8 cellular contexts compared by ENCODE assay signal in genomic region chr10:73785721-73786511, GRCh38. TPM values are rescaled to one million over a fixed set of nuclear protein-coding genes. Genes with fewer than 3 reads are reported as not detected.
DNase-seq lines count a peak whose midpoint lies in the region; ATAC-seq and TF ChIP-seq lines count a peak whose summit lies in the region.

No MANE protein-coding gene starts in this region.

- intact Hi-C loops in Right ventricle myocardium superior (cut with DNase I) (no loop called here), cardiac septum (cut with DNase I) (loop anchor here (1.0 kb wide), 1 partner anchor 25 kb away; the partner anchor contains the start of gene NDST2), breast epithelium (cut with DNase I; ENCODE audit: low total_unique reads) (no loop called here)

- TF ChIP-seq POLR2A in breast epithelium (IDR thresholded peaks at IDR 0.05), result no peak

- H3K27me3 ChIP-seq in breast epithelium, result no peaks in the 10 kb centered on the region

- H3K4me3 ChIP-seq in breast epithelium, result peak overlapping the region; percentile 82 to 100 (median 99)

- H3K9me3 ChIP-seq in breast epithelium, result no peaks in the 10 kb centered on the region

- DNase-seq in Right ventricle myocardium superior (no peak), cardiac septum (ENCODE audit: low spot score) (no peak), T follicular helper cell (ENCODE audit: low read depth) (peak; percentile 30), breast epithelium (ENCODE audit: low spot score in 2 of 2) (peak in 1 of 2 donors; percentile 51), kidney glomerular epithelial cell (lab: John Stamatoyannopoulos, UW) (peak; percentile 20)
- DNase-seq in stimulated activated CD8-positive, alpha-beta memory T cell treated with anti-CD3 and anti-CD28 coated beads, Interleukin-4, amount 100 ng/mL, for 48 hours, result peak; percentile 65

- TF ChIP-seq CTCF in breast epithelium (IDR thresholded peaks at IDR 0.05), result no peak

- H3K36me3 ChIP-seq in breast epithelium, result peaks cover 7% of the 10 kb centered on the region

- ATAC-seq in Right ventricle myocardium superior (ENCODE audit: poor library complexity) (peak; percentile 32), HG03159 (IDR thresholded peaks at IDR 0.05; ENCODE audit: unreplicated experiment) (peak; percentile 16), HG03457 (IDR thresholded peaks at IDR 0.05; ENCODE audit: unreplicated experiment) (no peak)

- H3K4me1 ChIP-seq in breast epithelium, result peaks cover 10 to 33% of the 10 kb centered on the region in 2 donors

- H3K27ac ChIP-seq in breast epithelium, result peak overlapping the region; percentile 92 to 94

RNA-seq across cellular contexts. Expression of gene ZSWIM8, which starts 0.5 kb away (rescaled TPM):
- total RNA-seq in Right ventricle myocardium superior, result 40.3 TPM
- total RNA-seq in cardiac septum, result 57.1 TPM
- total RNA-seq in breast epithelium, result 10 to 100 TPM; 79.2 to 87.8 (median 84.2) TPM

RNA-seq across cellular contexts. Expression of gene CHCHD1, which starts 4.1 kb away (rescaled TPM):
- total RNA-seq in Right ventricle myocardium superior, result 28.0 TPM
- 19.5 TPM for total RNA-seq in cardiac septum
- 10 to 100 TPM; 25.1 to 37.0 (median 29.9) TPM for total RNA-seq in breast epithelium

RNA-seq across cellular contexts. Expression of gene NDST2, which starts 25.5 kb away (rescaled TPM):
- total RNA-seq in Right ventricle myocardium superior, result 10.4 TPM
- total RNA-seq in cardiac septum, result 16.0 TPM
- 10 to 100 TPM; 30.7 to 37.7 (median 33.8) TPM for total RNA-seq in breast epithelium

RNA-seq across cellular contexts. Expression of gene SEC24C, which starts 41.7 kb away (rescaled TPM):
- total RNA-seq in Right ventricle myocardium superior (42.3 TPM), cardiac septum (55.1 TPM), breast epithelium (10 to 100 TPM; 33.9 to 57.7 (median 50.1) TPM)

Comparison
In these comparisons a context has a peak if more than half of its experiments do, and no peak if none do; other contexts are left out.
1. DNase-seq: peak in T follicular helper cell (single experiment), kidney glomerular epithelial cell (single experiment) and stimulated activated CD8-positive, alpha-beta memory T cell treated with anti-CD3 and anti-CD28 coated beads, Interleukin-4, amount 100 ng/mL, for 48 hours (single experiment); none in Right ventricle myocardium superior (single experiment) and cardiac septum (single experiment).